In genomic region chr4:7733201-7733600, GRCh38 we compare ENCODE assay signal across 23 cellular contexts.
"Had no signal": no experiment of that assay in that cellular context is flagged by ENCODE, and none has a peak within 500 bp of the region (broad histone marks: within the 10 kb centered on the region; RNA-seq: fewer than 3 reads in every experiment).

No MANE protein-coding gene starts in this region.

- ATAC-seq: effector memory CD8-positive, alpha-beta T cell; esophagus mucosa; gastrocnemius medialis; heart right ventricle; left cardiac atrium; left lung; lower lobe of right lung; mucosa of descending colon had no signal

- H3K4me3 ChIP-seq: colonic mucosa, esophagus squamous epithelium, gastrocnemius medialis, heart right ventricle, left lung, lower lobe of right lung, mucosa of descending colon had no signal

- H3K36me3 Mint-ChIP-seq: mesothelial cell of epicardium had no signal

- H3K27ac ChIP-seq: colonic mucosa, epithelial cell of prostate, esophagus squamous epithelium, gastrocnemius medialis, heart right ventricle, left lung, lower lobe of right lung had no signal

- H3K27me3 ChIP-seq: colonic mucosa, gastrocnemius medialis had no signal

- H3K36me3 ChIP-seq: colonic mucosa, esophagus squamous epithelium, gastrocnemius medialis, heart right ventricle, lower lobe of right lung had no signal

- H3K27ac Mint-ChIP-seq: dendritic cell treated with granulocyte-macrophage colony-stimulating factor and Interleukin-4, amounts not matched to agents 40 ng/mL and 50 ng/mL, for 4 days; endodermal cell; mesothelial cell of epicardium had no signal

- H3K9me3 ChIP-seq: colonic mucosa, esophagus squamous epithelium, gastrocnemius medialis, left lung, lower lobe of right lung, mucosa of descending colon had no signal

- H3K9me3 Mint-ChIP-seq: dendritic cell treated with granulocyte-macrophage colony-stimulating factor and Interleukin-4, amounts not matched to agents 40 ng/mL and 50 ng/mL, for 4 days; effector memory CD8-positive, alpha-beta T cell; endodermal cell; mesothelial cell of epicardium had no signal

- H3K4me1 ChIP-seq: colonic mucosa, esophagus squamous epithelium, gastrocnemius medialis, heart right ventricle, left lung, lower lobe of right lung had no signal

- H3K4me3 Mint-ChIP-seq: dendritic cell treated with granulocyte-macrophage colony-stimulating factor and Interleukin-4, amounts not matched to agents 40 ng/mL and 50 ng/mL, for 4 days; effector memory CD8-positive, alpha-beta T cell; endodermal cell; mesothelial cell of epicardium had no signal

- H3K4me1 Mint-ChIP-seq: endodermal cell, mesothelial cell of epicardium had no signal

- DNase-seq: colonic mucosa; cortex of kidney; effector CD8-positive, alpha-beta T cell; effector memory CD8-positive, alpha-beta T cell; endodermal cell; erythroblast; esophagus squamous epithelium; foreskin fibroblast; foreskin melanocyte; gastrocnemius medialis; glutamatergic neuron; head of caudate nucleus; heart right ventricle; hippocampal formation; left cardiac atrium; lower lobe of right lung; mesenchymal stem cell had no signal
